14 cellular contexts compared by ENCODE assay signal in genomic region chr18:34834897-34835296, GRCh38.
DNase-seq lines count a peak whose midpoint lies in the region; ATAC-seq and TF ChIP-seq lines count a peak whose summit lies in the region.
"Had no signal": no experiment of that assay in that cellular context is flagged by ENCODE, and none has a peak within 500 bp of the region (broad histone marks: within the 10 kb centered on the region; RNA-seq: fewer than 3 reads in every experiment).

No MANE protein-coding gene starts in this region.

- no peaks in the 10 kb centered on the region for H4K20me1 ChIP-seq in BLaER1

- no peak overlapping the region for H3K4me3 Mint-ChIP-seq in osteocyte (ENCODE audit: unreplicated experiment)
- H3K4me3 Mint-ChIP-seq: stimulated activated memory B cell treated with anti-CD40 and anti-IgM and Interleukin-4, amounts not matched to agents 10 μg/mL and 1 μg/mL and 100 μg/mL, for 72 hours had no signal

- H3K4me3 ChIP-seq in BLaER1, result no peak overlapping the region

- no peaks in the 10 kb centered on the region for H3K36me3 Mint-ChIP-seq in osteocyte (ENCODE audit: unreplicated experiment)
- H3K36me3 Mint-ChIP-seq: stimulated activated memory B cell treated with anti-CD40 and anti-IgM and Interleukin-4, amounts not matched to agents 10 μg/mL and 1 μg/mL and 100 μg/mL, for 72 hours had no signal

- no peak overlapping the region for H3K27ac ChIP-seq in BLaER1
- H3K27ac ChIP-seq: VCaP had no signal

- 0 out of 2 replicates have a peak overlapping the region, but pooled peaks have one; percentile 11 for H3K4me2 ChIP-seq in BLaER1

- no peak for TF ChIP-seq CTCF in omental fat pad (IDR thresholded peaks at IDR 0.05)
- TF ChIP-seq CTCF in osteocyte (IDR thresholded peaks at IDR 0.05), result no peak

- DNase-seq in dedifferentiated amniotic fluid mesenchymal stem cell (ENCODE audit: extremely low spot score) (peak; percentile 69), omental fat pad (ENCODE audit: low spot score) (no peak), osteocyte (ENCODE audit: extremely low spot score, unreplicated experiment) (no peak)
- DNase-seq: NCI-H146; NCI-H748 treated with DMSO at 0.1 percent for 48 hours; nucleus accumbens; stimulated activated CD4-positive, alpha-beta T cell treated with anti-CD3 and anti-CD28 coated beads, Interleukin-1b, Interleukin-23, amount 100 ng/mL, for 48 hours had no signal

- peak; percentile 76 for ATAC-seq in HG02852 (IDR thresholded peaks at IDR 0.05; ENCODE audit: unreplicated experiment)
- peak; percentile 37 for ATAC-seq in omental fat pad (ENCODE audit: low FRiP score)
- ATAC-seq in HG02840 (IDR thresholded peaks at IDR 0.05; ENCODE audit: low FRiP score, unreplicated experiment), result no peak
- no peak for ATAC-seq in GM18520 (IDR thresholded peaks at IDR 0.05; ENCODE audit: unreplicated experiment)
- ATAC-seq in GM18867 (IDR thresholded peaks at IDR 0.05; ENCODE audit: unreplicated experiment), result no peak
- ATAC-seq: stimulated activated memory B cell treated with anti-CD40 and anti-IgM and Interleukin-4, amounts not matched to agents 10 μg/mL and 1 μg/mL and 100 μg/mL, for 72 hours had no signal

- no peak overlapping the region for H3K27ac Mint-ChIP-seq in osteocyte (ENCODE audit: unreplicated experiment)
- H3K27ac Mint-ChIP-seq: stimulated activated memory B cell treated with anti-CD40 and anti-IgM and Interleukin-4, amounts not matched to agents 10 μg/mL and 1 μg/mL and 100 μg/mL, for 72 hours had no signal

- no peaks in the 10 kb centered on the region for H3K9me3 ChIP-seq in BLaER1

- no peaks in the 10 kb centered on the region for H3K27me3 Mint-ChIP-seq in osteocyte (ENCODE audit: unreplicated experiment)

- no peaks in the 10 kb centered on the region for H3K36me3 ChIP-seq in BLaER1

- no peak overlapping the region for H3K9ac ChIP-seq in BLaER1

- H3K27me3 ChIP-seq in BLaER1, result no peaks in the 10 kb centered on the region

- no peaks in the 10 kb centered on the region for H3K9me3 Mint-ChIP-seq in osteocyte (ENCODE audit: unreplicated experiment)
- H3K9me3 Mint-ChIP-seq: stimulated activated memory B cell treated with anti-CD40 and anti-IgM and Interleukin-4, amounts not matched to agents 10 μg/mL and 1 μg/mL and 100 μg/mL, for 72 hours had no signal

- H3K4me1 ChIP-seq in BLaER1, result peaks cover 7% of the 10 kb centered on the region; the same call in 1 of the 2 replicates

- H3K4me1 Mint-ChIP-seq in osteocyte (ENCODE audit: unreplicated experiment), result peaks cover 8% of the 10 kb centered on the region
- H3K4me1 Mint-ChIP-seq: stimulated activated memory B cell treated with anti-CD40 and anti-IgM and Interleukin-4, amounts not matched to agents 10 μg/mL and 1 μg/mL and 100 μg/mL, for 72 hours had no signal

Comparison
In these comparisons a context has a peak if more than half of its experiments do, and no peak if none do; other contexts are left out.
1. ATAC-seq: peak in HG02852 (single experiment) and omental fat pad (single experiment); none in HG02840 (single experiment), GM18520 (single experiment) and GM18867 (single experiment).